Comparison of ENCODE assay signal across 1 cellular context in the genomic region with DNA sequence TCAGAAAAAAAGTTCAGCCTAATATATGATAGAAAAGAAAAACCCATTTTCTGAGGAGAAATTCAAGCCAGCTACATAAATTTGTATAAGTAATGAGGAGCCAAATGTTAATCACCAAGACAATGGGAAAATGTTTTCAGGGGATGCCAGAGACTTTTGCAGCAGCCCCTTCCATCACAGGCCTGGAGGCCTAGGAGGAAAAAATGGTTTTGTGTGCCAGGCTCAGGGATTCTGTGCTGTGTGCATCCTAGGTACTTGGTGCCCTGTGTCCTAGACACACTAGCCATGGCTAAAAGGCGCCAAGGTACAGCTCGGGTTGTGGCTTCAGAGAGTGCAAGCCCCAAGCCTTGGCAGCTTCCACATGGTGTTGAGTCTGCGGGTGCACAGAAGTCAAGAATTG. TPM values are rescaled to one million over a fixed set of nuclear protein-coding genes. Genes with fewer than 3 reads are reported as not detected.
"Had no signal": no experiment of that assay in that cellular context is flagged by ENCODE, and none has a peak within 500 bp of the region (broad histone marks: within the 10 kb centered on the region; RNA-seq: fewer than 3 reads in every experiment).

No MANE protein-coding gene starts in this region.

RNA-seq across cellular contexts. Expression of gene LEKR1, which starts 53.3 kb away (rescaled TPM):
- total RNA-seq: glomerular endothelial cell had no signal
